ENCODE assay signal across 32 cellular contexts in the genomic region with DNA sequence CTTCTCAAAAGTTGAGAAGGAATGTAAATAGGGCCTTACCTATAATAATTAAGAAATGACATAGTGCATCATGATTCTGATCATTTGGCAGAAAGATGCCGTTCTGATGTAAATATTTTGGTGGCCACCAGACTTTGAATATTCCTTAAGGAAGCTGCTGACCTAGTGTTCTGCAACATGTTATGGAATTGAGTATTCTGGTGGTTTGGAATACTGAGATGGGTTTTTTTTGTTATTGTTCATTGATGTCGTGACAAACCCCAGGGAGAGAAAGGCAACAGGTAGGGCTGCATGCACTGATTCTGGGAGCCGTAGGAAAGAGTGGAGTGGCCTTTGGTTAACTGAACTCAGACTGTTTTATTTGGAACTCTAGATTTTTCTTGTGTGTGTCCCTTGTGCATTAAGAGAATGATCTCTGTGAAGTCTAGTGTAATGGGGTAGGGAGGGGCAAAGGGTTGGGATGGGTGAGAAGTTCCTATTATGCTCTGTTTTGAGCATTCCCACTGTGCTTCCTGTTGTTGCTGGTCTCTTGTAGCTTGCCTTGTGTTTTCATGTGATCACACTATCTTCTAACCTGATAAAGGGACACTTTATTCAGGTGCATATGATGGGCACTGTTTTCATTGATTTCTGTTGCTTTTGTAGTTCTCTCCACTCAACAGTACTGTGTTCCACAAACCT. TPM values are rescaled to one million over a fixed set of nuclear protein-coding genes. Genes with fewer than 3 reads are reported as not detected.
"Had no signal": no experiment of that assay in that cellular context is flagged by ENCODE, and none has a peak within 500 bp of the region (broad histone marks: within the 10 kb centered on the region; RNA-seq: fewer than 3 reads in every experiment).

No MANE protein-coding gene starts in this region.

- H3K27ac Mint-ChIP-seq: activated B cell treated with CpG ODN at 0.5 μM for 24 hours; activated CD4-positive, alpha-beta memory T cell treated with anti-CD3 and anti-CD28 coated beads for 36 hours; activated CD4-positive, alpha-beta T cell treated with anti-CD3 and anti-CD28 coated beads for 36 hours; activated CD4-positive, alpha-beta T cell treated with anti-CD3 and anti-CD28 coated beads, Interleukin-2, amount 10 ng/mL, durations not matched to agents 24 days and 14 days; activated CD8-positive, alpha-beta memory T cell treated with anti-CD3 and anti-CD28 coated beads, Interleukin-2, amount 10 ng/mL, durations not matched to agents 7 days and 5 days; activated CD8-positive, alpha-beta T cell treated with anti-CD3 and anti-CD28 coated beads, Interleukin-2, amount 10 ng/mL, durations not matched to agents 7 days and 5 days; activated naive CD4-positive, alpha-beta T cell treated with anti-CD3 and anti-CD28 coated beads, Interleukin-2, amount 10 ng/mL, durations not matched to agents 7 days and 5 days; activated naive CD4-positive, alpha-beta T cell treated with anti-CD3 and anti-CD28 coated beads, Interleukin-2, amount 50 U/mL, for 72 hours; activated naive CD8-positive, alpha-beta T cell treated with anti-CD3 and anti-CD28 coated beads, Interleukin-2, amount 10 ng/mL, durations not matched to agents 7 days and 5 days; brain; T-helper 17 cell; T-helper 2 cell treated with Interferon-gamma antibody and Interleukin-4, amounts not matched to agents 5 μg/mL and 100 μg/mL, for 36 hours had no signal

- H3K9me3 Mint-ChIP-seq: activated B cell treated with CpG ODN at 0.5 μM for 24 hours; activated CD4-positive, alpha-beta memory T cell treated with anti-CD3 and anti-CD28 coated beads for 36 hours; activated CD4-positive, alpha-beta T cell treated with anti-CD3 and anti-CD28 coated beads, Interleukin-2, amount 10 ng/mL, durations not matched to agents 24 days and 14 days; activated naive CD4-positive, alpha-beta T cell treated with anti-CD3 and anti-CD28 coated beads, Interleukin-2, amount 10 ng/mL, durations not matched to agents 7 days and 5 days; activated naive CD4-positive, alpha-beta T cell treated with anti-CD3 and anti-CD28 coated beads, Interleukin-2, amount 50 U/mL, for 72 hours; activated naive CD8-positive, alpha-beta T cell treated with anti-CD3 and anti-CD28 coated beads, Interleukin-2, amount 10 ng/mL, durations not matched to agents 7 days and 5 days; brain; T-helper 2 cell treated with Interferon-gamma antibody and Interleukin-4, amounts not matched to agents 5 μg/mL and 100 μg/mL, for 36 hours had no signal

- H3K9me3 ChIP-seq: ascending aorta, breast epithelium, colonic mucosa had no signal

- H3K36me3 Mint-ChIP-seq: activated CD4-positive, alpha-beta memory T cell treated with anti-CD3 and anti-CD28 coated beads for 36 hours; activated CD8-positive, alpha-beta memory T cell treated with anti-CD3 and anti-CD28 coated beads, Interleukin-2, amount 10 ng/mL, durations not matched to agents 7 days and 5 days; activated naive CD4-positive, alpha-beta T cell treated with anti-CD3 and anti-CD28 coated beads, Interleukin-2, amount 10 ng/mL, durations not matched to agents 7 days and 5 days; activated naive CD4-positive, alpha-beta T cell treated with anti-CD3 and anti-CD28 coated beads, Interleukin-2, amount 50 U/mL, for 72 hours; activated naive CD8-positive, alpha-beta T cell treated with anti-CD3 and anti-CD28 coated beads, Interleukin-2, amount 10 ng/mL, durations not matched to agents 7 days and 5 days had no signal

- DNase-seq: activated B cell treated with CpG ODN at 0.5 μM for 24 hours; activated CD4-positive, alpha-beta memory T cell treated with anti-CD3 and anti-CD28 coated beads for 36 hours; activated CD4-positive, alpha-beta T cell treated with anti-CD3 and anti-CD28 coated beads for 36 hours; activated CD4-positive, alpha-beta T cell treated with anti-CD3 and anti-CD28 coated beads, Interleukin-2, amount 10 ng/mL, durations not matched to agents 24 days and 14 days; activated CD4-positive, CD25-positive, alpha-beta regulatory T cell treated with anti-CD3 and anti-CD28 coated beads, Interleukin-2, amount 50 U/mL, for 72 hours; activated CD8-positive, alpha-beta memory T cell treated with anti-CD3 and anti-CD28 coated beads, Interleukin-2, amount 10 ng/mL, durations not matched to agents 7 days and 5 days; activated CD8-positive, alpha-beta memory T cell treated with anti-CD3 and anti-CD28 coated beads, Interleukin-2, amount 50 U/mL, for 4 hours; activated CD8-positive, alpha-beta T cell treated with anti-CD3 and anti-CD28 coated beads, Interleukin-2, amount 10 ng/mL, durations not matched to agents 7 days and 5 days; activated gamma-delta T cell; activated naive CD4-positive, alpha-beta T cell; activated naive CD4-positive, alpha-beta T cell treated with anti-CD3 and anti-CD28 coated beads, Interleukin-2, amount 10 ng/mL, durations not matched to agents 7 days and 5 days; activated naive CD8-positive, alpha-beta T cell treated with anti-CD3 and anti-CD28 coated beads, Interleukin-2, amount 10 ng/mL, durations not matched to agents 7 days and 5 days; activated T-cell treated with anti-CD3 and anti-CD28 coated beads, Interleukin-2, amount 50 U/mL, for 1 hour; activated T-cell treated with anti-CD3 and anti-CD28 coated beads, Interleukin-2, amount 50 U/mL, for 48 hours; central memory CD4-positive, alpha-beta T cell; cerebellar nuclear complex; colonic mucosa; effector CD8-positive, alpha-beta T cell; foreskin fibroblast; head of caudate nucleus; T-helper 1 cell; T-helper 17 cell; T1000; WERI-Rb-1 had no signal

- H3K36me3 ChIP-seq: ascending aorta, breast epithelium, cardiac muscle cell, colonic mucosa had no signal

- H3K27ac ChIP-seq: ascending aorta, breast epithelium, cardiac muscle cell, colonic mucosa, WERI-Rb-1 had no signal

- H3K4me3 ChIP-seq: ascending aorta, breast epithelium, cardiac muscle cell, colonic mucosa had no signal

- H3K27me3 Mint-ChIP-seq: brain had no signal

- H3K27me3 ChIP-seq: ascending aorta, breast epithelium, cardiac muscle cell, colonic mucosa had no signal

- H3K4me1 Mint-ChIP-seq: activated B cell treated with CpG ODN at 0.5 μM for 24 hours; activated CD4-positive, alpha-beta T cell treated with anti-CD3 and anti-CD28 coated beads for 36 hours; activated CD4-positive, alpha-beta T cell treated with anti-CD3 and anti-CD28 coated beads, Interleukin-2, amount 10 ng/mL, durations not matched to agents 24 days and 14 days; activated CD8-positive, alpha-beta memory T cell treated with anti-CD3 and anti-CD28 coated beads, Interleukin-2, amount 10 ng/mL, durations not matched to agents 7 days and 5 days; activated naive CD4-positive, alpha-beta T cell treated with anti-CD3 and anti-CD28 coated beads, Interleukin-2, amount 10 ng/mL, durations not matched to agents 7 days and 5 days; activated naive CD8-positive, alpha-beta T cell treated with anti-CD3 and anti-CD28 coated beads, Interleukin-2, amount 10 ng/mL, durations not matched to agents 7 days and 5 days; T-helper 17 cell had no signal

- ATAC-seq: activated CD4-positive, alpha-beta T cell treated with anti-CD3 and anti-CD28 coated beads for 36 hours; activated CD8-positive, alpha-beta memory T cell treated with anti-CD3 and anti-CD28 coated beads, Interleukin-2, amount 10 ng/mL, durations not matched to agents 7 days and 5 days; activated CD8-positive, alpha-beta T cell treated with anti-CD3 and anti-CD28 coated beads, Interleukin-2, amount 10 ng/mL, durations not matched to agents 7 days and 5 days; activated naive CD4-positive, alpha-beta T cell treated with anti-CD3 and anti-CD28 coated beads, Interleukin-2, amount 50 U/mL, for 72 hours; esophagus mucosa; T-helper 17 cell had no signal

- H3K4me1 ChIP-seq: breast epithelium, colonic mucosa had no signal

- H3K4me3 Mint-ChIP-seq: activated B cell treated with CpG ODN at 0.5 μM for 24 hours; activated CD4-positive, alpha-beta memory T cell treated with anti-CD3 and anti-CD28 coated beads for 36 hours; activated CD4-positive, alpha-beta T cell treated with anti-CD3 and anti-CD28 coated beads for 36 hours; activated CD4-positive, alpha-beta T cell treated with anti-CD3 and anti-CD28 coated beads, Interleukin-2, amount 10 ng/mL, durations not matched to agents 24 days and 14 days; activated CD8-positive, alpha-beta memory T cell treated with anti-CD3 and anti-CD28 coated beads, Interleukin-2, amount 10 ng/mL, durations not matched to agents 7 days and 5 days; activated CD8-positive, alpha-beta T cell treated with anti-CD3 and anti-CD28 coated beads, Interleukin-2, amount 10 ng/mL, durations not matched to agents 7 days and 5 days; activated naive CD4-positive, alpha-beta T cell treated with anti-CD3 and anti-CD28 coated beads, Interleukin-2, amount 10 ng/mL, durations not matched to agents 7 days and 5 days; activated naive CD8-positive, alpha-beta T cell treated with anti-CD3 and anti-CD28 coated beads, Interleukin-2, amount 10 ng/mL, durations not matched to agents 7 days and 5 days; brain; T-helper 17 cell; T-helper 2 cell treated with Interferon-gamma antibody and Interleukin-4, amounts not matched to agents 5 μg/mL and 100 μg/mL, for 36 hours had no signal

RNA-seq across cellular contexts. Expression of a gene that starts 25.0 kb away (rescaled TPM):
- total RNA-seq: activated CD4-positive, alpha-beta memory T cell treated with anti-CD3 and anti-CD28 coated beads for 36 hours; activated CD4-positive, alpha-beta T cell treated with anti-CD3 and anti-CD28 coated beads for 36 hours; activated CD4-positive, alpha-beta T cell treated with anti-CD3 and anti-CD28 coated beads, Interleukin-2, amount 10 ng/mL, durations not matched to agents 24 days and 14 days; activated CD8-positive, alpha-beta memory T cell treated with anti-CD3 and anti-CD28 coated beads for 36 hours; activated CD8-positive, alpha-beta memory T cell treated with anti-CD3 and anti-CD28 coated beads, Interleukin-2, amount 10 ng/mL, durations not matched to agents 7 days and 5 days; activated CD8-positive, alpha-beta T cell treated with anti-CD3 and anti-CD28 coated beads, Interleukin-2, amount 10 ng/mL, durations not matched to agents 7 days and 5 days; activated naive CD4-positive, alpha-beta T cell treated with anti-CD3 and anti-CD28 coated beads, Interleukin-2, amount 50 U/mL, for 72 hours; activated naive CD8-positive, alpha-beta T cell treated with anti-CD3 and anti-CD28 coated beads, Interleukin-2, amount 10 ng/mL, durations not matched to agents 7 days and 5 days; colonic mucosa; esophagus mucosa; T-helper 17 cell had no signal

RNA-seq across cellular contexts. Expression of a gene that starts 49.3 kb away (rescaled TPM):
- total RNA-seq: T-helper 17 cell had no signal
